Comparison of ENCODE assay signal across 1 cellular context in the genomic region with DNA sequence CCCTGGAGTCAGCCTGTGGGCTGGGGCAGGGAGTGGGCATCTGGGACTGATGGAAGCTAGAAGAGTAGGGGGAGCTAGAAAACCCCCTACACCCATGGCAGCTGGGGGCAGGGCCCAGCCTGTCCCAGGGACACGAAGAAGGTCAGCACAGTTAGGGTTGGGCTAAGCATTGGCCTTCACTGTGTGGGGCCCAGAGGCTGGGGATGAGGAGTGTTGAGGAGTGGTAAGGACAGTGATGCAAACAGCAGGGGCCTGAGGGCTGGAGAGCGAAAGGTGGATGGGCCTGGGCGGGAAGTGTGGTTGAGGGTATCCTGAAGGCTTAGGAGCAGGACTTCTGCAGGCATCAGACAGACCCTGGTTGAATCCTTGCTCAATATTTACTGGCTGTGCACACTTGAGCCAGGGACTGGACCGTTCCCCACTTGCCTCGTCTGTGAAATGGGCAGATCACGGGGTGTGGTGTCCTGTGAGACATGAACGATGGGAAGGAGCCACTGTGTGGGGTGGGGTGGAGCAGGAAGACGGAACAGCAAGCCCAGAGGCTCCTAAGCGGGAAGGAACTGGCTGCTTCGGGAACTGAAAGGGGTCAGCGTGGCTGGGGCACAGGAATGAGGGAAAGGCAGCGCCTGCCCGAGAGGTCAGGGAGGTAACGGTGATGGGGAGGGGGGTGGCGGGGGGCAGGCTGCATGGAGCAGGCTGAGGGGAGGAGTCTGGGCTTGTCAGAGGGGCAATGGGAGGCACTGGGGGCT.
TF ChIP-seq lines count a peak whose summit lies in the region.

No MANE protein-coding gene starts in this region.

TF ChIP-seq in IMR-90, 13 proteins besides CTCF, POLR2A, EP300 and RAD21 (continued from another document):
- TF ChIP-seq RFX5 (IDR thresholded peaks at IDR 0.05; ENCODE audit: low read depth, low read length), result no peak
